8 cellular contexts compared by ENCODE assay signal in genomic region chr3:195269375-195270078, GRCh38. TPM values are rescaled to one million over a fixed set of nuclear protein-coding genes. Genes with fewer than 3 reads are reported as not detected.
DNase-seq lines count a peak whose midpoint lies in the region; ATAC-seq and TF ChIP-seq lines count a peak whose summit lies in the region.

No MANE protein-coding gene starts in this region.

- no peaks in the 10 kb centered on the region for H3K27me3 ChIP-seq in AG04450 (ENCODE audit: control insufficient read depth, insufficient read depth, low read length)
- no peaks in the 10 kb centered on the region for H3K27me3 ChIP-seq in HUES64 (ENCODE audit: insufficient read depth, low read length)

- H3K9me3 ChIP-seq in AG04450 (ENCODE audit: control insufficient read depth, insufficient read depth, low read length) (no peaks in the 10 kb centered on the region; the same call in 1 of the 2 replicates), HUES64 (ENCODE audit: insufficient read depth, low read depth, low read length) (no peaks in the 10 kb centered on the region)

- H3K4me1 Mint-ChIP-seq in activated naive CD8-positive, alpha-beta T cell treated with anti-CD3 and anti-CD28 coated beads, Interleukin-2, amount 10 ng/mL, durations not matched to agents 7 days and 5 days, result peaks cover 20% of the 10 kb centered on the region
- peaks cover 13% of the 10 kb centered on the region for H3K4me1 Mint-ChIP-seq in memory B cell

- H3K27me3 Mint-ChIP-seq in activated naive CD8-positive, alpha-beta T cell treated with anti-CD3 and anti-CD28 coated beads, Interleukin-2, amount 10 ng/mL, durations not matched to agents 7 days and 5 days, result no peaks in the 10 kb centered on the region
- H3K27me3 Mint-ChIP-seq in memory B cell, result no peaks in the 10 kb centered on the region

- no peak for DNase-seq in AG04450 (ENCODE audit: low read depth, low spot score)
- DNase-seq in activated naive CD8-positive, alpha-beta T cell treated with anti-CD3 and anti-CD28 coated beads, Interleukin-2, amount 10 ng/mL, durations not matched to agents 7 days and 5 days, result no peak
- no peak for DNase-seq in memory B cell (ENCODE audit: low spot score in 2 of 2)

- peak overlapping the region; percentile 90 for H3K4me3 Mint-ChIP-seq in activated naive CD8-positive, alpha-beta T cell treated with anti-CD3 and anti-CD28 coated beads, Interleukin-2, amount 10 ng/mL, durations not matched to agents 7 days and 5 days
- H3K4me3 Mint-ChIP-seq in memory B cell, result peak overlapping the region; percentile 91

- H3K4me3 ChIP-seq in AG04450 (ENCODE audit: low read depth, low read length), result peak overlapping the region; percentile 81
- H3K4me3 ChIP-seq in HUES64 (ENCODE audit: low read length), result peak overlapping the region; percentile 95

- H3K9ac ChIP-seq in HUES64 (ENCODE audit: low read depth, low read length), result peak overlapping the region; percentile 97

- peaks cover 26% of the 10 kb centered on the region for H3K36me3 ChIP-seq in HUES64 (ENCODE audit: insufficient read depth, low read length)

- H3K36me3 Mint-ChIP-seq in activated naive CD8-positive, alpha-beta T cell treated with anti-CD3 and anti-CD28 coated beads, Interleukin-2, amount 10 ng/mL, durations not matched to agents 7 days and 5 days, result peaks cover 2% of the 10 kb centered on the region
- H3K36me3 Mint-ChIP-seq in memory B cell, result no peaks in the 10 kb centered on the region

- H3K9me3 Mint-ChIP-seq in activated naive CD8-positive, alpha-beta T cell treated with anti-CD3 and anti-CD28 coated beads, Interleukin-2, amount 10 ng/mL, durations not matched to agents 7 days and 5 days, result no peaks in the 10 kb centered on the region
- no peaks in the 10 kb centered on the region for H3K9me3 Mint-ChIP-seq in memory B cell

- H3K4me1 ChIP-seq in HUES64 (ENCODE audit: insufficient read depth, low read length), result peaks cover 14% of the 10 kb centered on the region; the same call in 1 of the 2 replicates

- H3K27ac ChIP-seq in AG04450 (ENCODE audit: low read depth, low read length) (no peak overlapping the region), HUES64 (ENCODE audit: low read depth, low read length) (no peak overlapping the region)

- CTCF ChIA-PET in AG04450 (lab: Charles Lee), result interaction anchor here (1.0 to 9.3 kb wide), 17 partner anchors 9 to 602 kb away, joined by 3 to 303 read pairs (median 10); partner anchors contain the start of genes LSG1 and PPP1R2

- POLR2A ChIA-PET in AG04450 (lab: Yijun Ruan, JAX), result interaction anchor here (0.7 to 2.2 kb wide), 4 partner anchors 174 to 586 kb away, joined by 3 to 15 read pairs (median 5); partner anchors contain the start of genes ACAP2, FAM43A and PPP1R2
- POLR2A ChIA-PET in activated naive CD8-positive, alpha-beta T cell treated with anti-CD3 and anti-CD28 coated beads, Interleukin-2, amount 10 ng/mL, durations not matched to agents 7 days and 5 days (lab: Charles Lee), result interaction anchor here (0.7 to 0.9 kb wide), 3 partner anchors 173 to 598 kb away, joined by 3 to 5 read pairs (median 4); partner anchors contain the start of gene LSG1

- peak overlapping the region; percentile 77 for H3K27ac Mint-ChIP-seq in activated naive CD8-positive, alpha-beta T cell treated with anti-CD3 and anti-CD28 coated beads, Interleukin-2, amount 10 ng/mL, durations not matched to agents 7 days and 5 days
- H3K27ac Mint-ChIP-seq in memory B cell, result no peak overlapping the region

- no peak for TF ChIP-seq CTCF in AG04450 (IDR thresholded peaks at IDR 0.05; ENCODE audit: low read depth, low read length)

- WGBS in HUES64, result 78% methylated on average over 5 of the region's 5 CpGs

- ATAC-seq in activated naive CD8-positive, alpha-beta T cell treated with anti-CD3 and anti-CD28 coated beads, Interleukin-2, amount 10 ng/mL, durations not matched to agents 7 days and 5 days (ENCODE audit: low read depth), result no peak
- ATAC-seq in memory B cell (ENCODE audit: low read depth) (no peak), GM21423 (IDR thresholded peaks at IDR 0.05; ENCODE audit: unreplicated experiment) (no peak), HG02938 (IDR thresholded peaks at IDR 0.05; ENCODE audit: unreplicated experiment) (no peak), GM18520 (IDR thresholded peaks at IDR 0.05; ENCODE audit: unreplicated experiment) (no peak), HG02884 (IDR thresholded peaks at IDR 0.05; ENCODE audit: unreplicated experiment) (no peak)

RNA-seq across cellular contexts. Expression of gene XXYLT1, which starts 1.4 kb away (rescaled TPM):
- polyA plus RNA-seq in AG04450 (2011; rRNA removed), result 16.5 and 17.3 TPM in 2 replicates
- 12.2 and 15.9 TPM in 2 replicates for polyA minus RNA-seq in AG04450 (2011; rRNA and poly(A)+ RNA removed)
- 26.5 TPM for polyA plus RNA-seq in HUES64 (2013, experiment 1 of 2)
- polyA plus RNA-seq in HUES64 (2013, experiment 2 of 2), result 27.3 TPM
- 1 to 10 TPM; 6.8 to 8.3 TPM for total RNA-seq in activated naive CD8-positive, alpha-beta T cell treated with anti-CD3 and anti-CD28 coated beads, Interleukin-2, amount 10 ng/mL, durations not matched to agents 7 days and 5 days
